8 cellular contexts compared by ENCODE assay signal in genomic region chr20:35146299-35146921, GRCh38. TPM values are rescaled to one million over a fixed set of nuclear protein-coding genes. Genes with fewer than 3 reads are reported as not detected.
A peak's percentile ranks its signal among the peaks of the same experiment; 100 is the strongest.
DNase-seq lines count a peak whose midpoint lies in the region; FAIRE-seq and TF ChIP-seq lines count a peak whose summit lies in the region.

No MANE protein-coding gene starts in this region.

- no peak for TF ChIP-seq POLR2A in adrenal gland (IDR thresholded peaks at IDR 0.05)

- peak overlapping the region; percentile 86 for H2AFZ ChIP-seq in ACC112 (ENCODE audit: low read length, unreplicated experiment)

- no peaks in the 10 kb centered on the region for H3K36me3 ChIP-seq in ACC112 (ENCODE audit: insufficient read depth, low read length)
- H3K36me3 ChIP-seq in adrenal gland (replicated peaks in 1 of 2): peaks cover 0 to 25% of the 10 kb centered on the region in 2 donors
- H3K36me3 ChIP-seq in iPS-15b (ENCODE audit: control insufficient read depth, insufficient read depth, low read length): peaks cover 3% of the 10 kb centered on the region
- H3K36me3 ChIP-seq in small intestine (ENCODE audit: control insufficient read depth in 2 of 2, insufficient read depth in 2 of 2, low read length in 2 of 2): peaks cover 0 to 2% of the 10 kb centered on the region in 2 donors

- H3K9me3 ChIP-seq in adrenal gland (replicated peaks in 1 of 3) (no peaks in the 10 kb centered on the region), iPS-15b (ENCODE audit: control insufficient read depth, insufficient read depth, low read length) (no peaks in the 10 kb centered on the region), small intestine (ENCODE audit: control insufficient read depth, low read depth) (no peaks in the 10 kb centered on the region)

- intact Hi-C loops in adrenal gland (cut with DNase I): loop anchor here (10.0 kb wide), 2 partner anchors 58 to 128 kb away; partner anchors contain the start of gene MMP24OS (in 1 of the 2)

- no peak for FAIRE-seq in small intestine (lab: Jason Lieb, UNC)

- DNase-seq in GM12865 (ENCODE audit: low read depth): peak; percentile 23
- DNase-seq in NCI-H146 treated with DMSO at 0.1 percent for 48 hours (lab: John Stamatoyannopoulos, UW; ENCODE audit: unreplicated experiment): peak; percentile 66
- DNase-seq in adrenal gland: peak in 3 of 7 donors; percentile 26 to 42 (median 32)
- no peak for DNase-seq in small intestine
- DNase-seq in foreskin melanocyte: no peak
- no peak for DNase-seq in epidermal melanocyte (ENCODE audit: insufficient read length, low spot score)

- H3K27ac ChIP-seq in ACC112 (ENCODE audit: low read depth, low read length) (no peak overlapping the region), adrenal gland (peak overlapping the region in 4 of 5 donors; percentile 12 to 88 (median 72)), small intestine (ENCODE audit: low read depth in 1 of 2, low read length in 1 of 2) (peak overlapping the region; percentile 91)

- H3K4me3 ChIP-seq in ACC112 (ENCODE audit: low read depth, low read length): peak overlapping the region; percentile 86
- peak overlapping the region; percentile 90 for H3K4me3 ChIP-seq in GM12865 (ENCODE audit: low read depth, low read length)
- H3K4me3 ChIP-seq in adrenal gland: peak overlapping the region; percentile 12 to 88 (median 62)
- H3K4me3 ChIP-seq in iPS-15b (ENCODE audit: low read depth, low read length): peak overlapping the region; percentile 99
- peak overlapping the region; percentile 59 to 86 for H3K4me3 ChIP-seq in small intestine (ENCODE audit: low read depth in 1 of 2, low read length in 2 of 2)

- peaks cover 9% of the 10 kb centered on the region for H3K4me1 ChIP-seq in ACC112 (ENCODE audit: control insufficient read depth, insufficient read depth, low read length, unreplicated experiment)
- peaks cover 10 to 24% of the 10 kb centered on the region in 2 donors for H3K4me1 ChIP-seq in adrenal gland (replicated peaks in 1 of 2)
- peaks cover 4% of the 10 kb centered on the region for H3K4me1 ChIP-seq in iPS-15b (ENCODE audit: control insufficient read depth, insufficient read depth, low read length)
- no peaks in the 10 kb centered on the region for H3K4me1 ChIP-seq in small intestine (ENCODE audit: control insufficient read depth in 2 of 2, insufficient read depth in 1 of 2, low read depth in 1 of 2, low read length in 1 of 2)

- WGBS in adrenal gland, 4 donors: 6 to 8% (median 7%) methylated on average over 14 to 23 of the region's 23 CpGs
- 1 to 4% (median 3%) methylated on average over 23 of the region's 23 CpGs for WGBS in small intestine, 3 donors

- H3K27me3 ChIP-seq in ACC112 (ENCODE audit: insufficient read depth, low read length): no peaks in the 10 kb centered on the region
- H3K27me3 ChIP-seq in adrenal gland: no peaks in the 10 kb centered on the region
- no peaks in the 10 kb centered on the region for H3K27me3 ChIP-seq in iPS-15b (ENCODE audit: control insufficient read depth, insufficient read depth, low read length)
- H3K27me3 ChIP-seq in small intestine (ENCODE audit: control insufficient read depth in 2 of 2, insufficient read depth in 2 of 2, low read length in 2 of 2): no peaks in the 10 kb centered on the region

- H3K79me2 ChIP-seq in ACC112 (ENCODE audit: control insufficient read depth, insufficient read depth, low read length, unreplicated experiment): no peaks in the 10 kb centered on the region

- no peak for TF ChIP-seq CTCF in GM12865 (IDR thresholded peaks at IDR 0.05; ENCODE audit: insufficient read depth, low read depth, low read length, missing control alignments)
- peak in 2 of 6 experiments; percentile 2 to 18 for TF ChIP-seq CTCF in adrenal gland (IDR thresholded peaks at IDR 0.05)

- peak overlapping the region; percentile 84 for H3K9ac ChIP-seq in iPS-15b (ENCODE audit: low read depth, low read length)

RNA-seq across cellular contexts. Expression of gene EDEM2, which starts 0.7 kb away (rescaled TPM):
- 10 to 100 TPM; 29.3 to 62.5 (median 42.3) TPM for total RNA-seq in adrenal gland
- polyA plus RNA-seq in adrenal gland (10 to 100 TPM; 16.2 to 39.4 (median 25.0) TPM), small intestine (10 to 100 TPM; 17.0 to 26.2 (median 21.0) TPM)

RNA-seq across cellular contexts. Expression of gene PROCR, which starts 25.5 kb away (rescaled TPM):
- total RNA-seq in adrenal gland: 10 to 100 TPM; 15.8 to 87.0 (median 29.2) TPM
- polyA plus RNA-seq in adrenal gland (10 to 100 TPM; 21.4 to 51.7 (median 29.8) TPM), small intestine (10 to 100 TPM in 2 of 3 donors, 1 to 10 TPM in 1; 8.3 to 32.1 (median 22.4) TPM)

RNA-seq across cellular contexts. Expression of gene TRPC4AP, which starts 53.8 kb away (rescaled TPM):
- 10 to 100 TPM; 68.3 to 87.2 (median 81.2) TPM for total RNA-seq in adrenal gland
- 10 to 100 TPM; 50.2 to 68.5 (median 56.2) TPM for polyA plus RNA-seq in adrenal gland
- polyA plus RNA-seq in small intestine: 10 to 100 TPM; 32.4 to 45.2 (median 39.2) TPM

Comparison
In these comparisons a context has a peak if more than half of its experiments do, and no peak if none do; other contexts are left out.
1. DNase-seq: peak in GM12865 (single experiment) and NCI-H146 treated with DMSO at 0.1 percent for 48 hours (single experiment); none in small intestine (single experiment), foreskin melanocyte (single experiment) and epidermal melanocyte (single experiment).
2. Peak in every context shown above with its lines, with median percentiles within 50 percentile points of each other: H3K4me3 ChIP-seq.